In the genomic region with DNA sequence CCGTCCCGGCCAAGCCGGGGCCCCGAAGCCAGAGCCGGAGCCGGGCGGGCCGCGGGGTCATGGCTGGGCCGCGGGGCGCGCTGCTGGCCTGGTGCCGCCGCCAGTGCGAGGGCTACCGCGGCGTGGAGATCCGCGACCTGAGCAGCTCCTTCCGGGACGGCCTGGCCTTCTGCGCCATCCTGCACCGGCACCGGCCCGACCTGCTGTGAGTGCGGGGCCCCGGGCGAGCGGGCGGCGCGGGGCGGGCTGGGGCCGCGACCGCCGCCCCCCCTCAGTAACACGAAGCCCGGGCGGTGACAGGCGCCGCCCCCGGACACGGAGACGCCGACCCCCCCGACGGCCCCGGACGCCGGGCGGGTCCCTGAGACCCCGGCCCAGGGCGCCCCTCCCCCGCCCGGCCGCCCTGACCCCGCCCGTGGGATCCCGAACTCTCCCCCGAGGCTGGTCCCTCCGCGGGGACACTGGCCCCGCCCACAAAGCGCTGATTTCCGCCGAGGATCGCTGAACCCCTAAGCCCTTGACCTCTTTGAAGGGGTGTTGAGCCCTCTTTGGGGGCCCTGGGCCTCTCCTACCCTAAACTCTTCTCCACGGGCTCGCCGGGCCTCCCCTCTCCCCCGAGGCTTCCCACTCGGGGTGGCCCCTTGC, we compare ENCODE assay signal across 6 cellular contexts. TPM values are rescaled to one million over a fixed set of nuclear protein-coding genes. Genes with fewer than 3 reads are reported as not detected.
DNase-seq lines count a peak whose midpoint lies in the region; ATAC-seq and TF ChIP-seq lines count a peak whose summit lies in the region.

No MANE protein-coding gene starts in this region.

- ATAC-seq in GM19372 (IDR thresholded peaks at IDR 0.05; ENCODE audit: low read depth, unreplicated experiment) (peak; percentile 31), HG02623 (IDR thresholded peaks at IDR 0.05; ENCODE audit: unreplicated experiment) (no peak)

- WGBS in trophoblast cell (ENCODE audit: extremely low coverage, insufficient coverage, insufficient read length), result no CpG with 5 or more reads among the region's 75 CpGs

- H2AFZ ChIP-seq in trophoblast cell (ENCODE audit: insufficient read depth, low read length, poor library complexity), result peak overlapping the region; percentile 85

- H3K27me3 ChIP-seq in NT2/D1 (ENCODE audit: insufficient read depth, insufficient read length) (no peaks in the 10 kb centered on the region), trophoblast cell (ENCODE audit: insufficient read depth, low read length) (no peaks in the 10 kb centered on the region)

- no peak for DNase-seq in NT2/D1 (ENCODE audit: low read depth, low spot score)
- no peak for DNase-seq in choroid plexus epithelial cell (ENCODE audit: low read depth)
- no peak for DNase-seq in trophoblast cell
- DNase-seq in NCI-H526 treated with DMSO at 0.1 percent for 48 hours (lab: John Stamatoyannopoulos, UW), result no peak

- peak overlapping the region; percentile 88 for H3K9ac ChIP-seq in NT2/D1 (ENCODE audit: insufficient read length, low read depth)
- peak overlapping the region; percentile 79 for H3K9ac ChIP-seq in trophoblast cell (ENCODE audit: low read length)

- peak overlapping the region; percentile 99 for H3K4ac ChIP-seq in trophoblast cell (ENCODE audit: low read depth, low read length)

- peak overlapping the region; percentile 65 for H3K4me2 ChIP-seq in trophoblast cell (ENCODE audit: low read length)

- H4K91ac ChIP-seq in trophoblast cell (ENCODE audit: low read depth, low read length), result peak overlapping the region; percentile 99

- no peak for TF ChIP-seq CTCF in choroid plexus epithelial cell (conservative IDR thresholded peaks at IDR 0.05; ENCODE audit: low read depth, low read length)

- peak overlapping the region; percentile 11 for H2BK12ac ChIP-seq in trophoblast cell (ENCODE audit: low read length)

- peak overlapping the region; percentile 94 for H4K12ac ChIP-seq in trophoblast cell (ENCODE audit: low read depth, low read length)

- H3K18ac ChIP-seq in trophoblast cell (ENCODE audit: low read length), result peak overlapping the region; percentile 99

- H3K9me3 ChIP-seq in NT2/D1 (ENCODE audit: insufficient read depth, low read length) (no peaks in the 10 kb centered on the region), trophoblast cell (ENCODE audit: insufficient read depth, low read depth, low read length) (no peaks in the 10 kb centered on the region)

- H3K27ac ChIP-seq in trophoblast cell (ENCODE audit: low read depth, low read length), result peak overlapping the region; percentile 99

- H2AK5ac ChIP-seq in trophoblast cell (ENCODE audit: low read length), result peak overlapping the region; percentile 96

- peak overlapping the region; percentile 98 for H3K14ac ChIP-seq in trophoblast cell (ENCODE audit: low read length)

- peak overlapping the region; percentile 97 for H4K8ac ChIP-seq in trophoblast cell (ENCODE audit: low read depth, low read length)

- H2BK5ac ChIP-seq in trophoblast cell (ENCODE audit: low read depth, low read length, poor library complexity), result peak overlapping the region; percentile 98

- H3K4me1 ChIP-seq in NT2/D1 (ENCODE audit: insufficient read depth, insufficient read length) (peaks cover 16% of the 10 kb centered on the region), trophoblast cell (ENCODE audit: control insufficient read depth in 1 of 2, insufficient read depth in 2 of 2, low read length in 2 of 2) (peaks cover 34 to 37% of the 10 kb centered on the region in 2 experiments)

- H3K79me2 ChIP-seq in trophoblast cell (ENCODE audit: control insufficient read depth, insufficient read depth, low read length, poor library complexity), result peaks cover 34% of the 10 kb centered on the region

- H3K4me3 ChIP-seq in NT2/D1 (ENCODE audit: insufficient read length, low read depth) (peak overlapping the region; percentile 66), choroid plexus epithelial cell (ENCODE audit: low read depth, low read length) (peak overlapping the region; percentile 68), trophoblast cell (ENCODE audit: low read depth, low read length) (peak overlapping the region; percentile 85)

- no peak overlapping the region for H3K23ac ChIP-seq in trophoblast cell (ENCODE audit: low read length)

- H3K79me1 ChIP-seq in trophoblast cell (ENCODE audit: low read length), result peaks cover 37% of the 10 kb centered on the region

- H3K36me3 ChIP-seq in NT2/D1 (ENCODE audit: insufficient read depth, insufficient read length, low read length) (peaks cover 12% of the 10 kb centered on the region), trophoblast cell (ENCODE audit: control insufficient read depth in 1 of 2, insufficient read depth in 2 of 2, low read length in 2 of 2) (peaks cover 15 to 18% of the 10 kb centered on the region in 2 experiments)

- peak overlapping the region; percentile 93 for H2BK120ac ChIP-seq in trophoblast cell (ENCODE audit: insufficient read depth, low read length, poor library complexity)

RNA-seq across cellular contexts. Expression of gene MICALL1, which starts 0.4 kb away (rescaled TPM):
- polyA plus RNA-seq in trophoblast cell (2013), result 103 and 108 TPM in 2 replicates

RNA-seq across cellular contexts. Expression of gene C22orf23, which starts 46.9 kb away (rescaled TPM):
- polyA plus RNA-seq in trophoblast cell (2013), result 0.12 and 0.18 TPM in 2 replicates

RNA-seq across cellular contexts. Expression of gene POLR2F, which starts 47.0 kb away (rescaled TPM):
- polyA plus RNA-seq in trophoblast cell (2013), result 140 and 147 TPM in 2 replicates

RNA-seq across cellular contexts. Expression of gene EIF3L, which starts 57.3 kb away (rescaled TPM):
- 550 and 552 TPM in 2 replicates for polyA plus RNA-seq in trophoblast cell (2013)
